9 cellular contexts compared by ENCODE assay signal in genomic region chr20:14055127-14055742, GRCh38. TPM values are rescaled to one million over a fixed set of nuclear protein-coding genes. Genes with fewer than 3 reads are reported as not detected.
A peak's percentile ranks its signal among the peaks of the same experiment; 100 is the strongest.
DNase-seq lines count a peak whose midpoint lies in the region; ATAC-seq and TF ChIP-seq lines count a peak whose summit lies in the region.
"Had no signal": no experiment of that assay in that cellular context is flagged by ENCODE, and none has a peak within 500 bp of the region (broad histone marks: within the 10 kb centered on the region; RNA-seq: fewer than 3 reads in every experiment).

No MANE protein-coding gene starts in this region.

- no peak for TF ChIP-seq POLR2A in uterus (IDR thresholded peaks at IDR 0.05)

- H3K4me1 ChIP-seq in uterus, result no peaks in the 10 kb centered on the region

- H3K9me3 Mint-ChIP-seq in activated CD4-positive, alpha-beta T cell treated with anti-CD3 and anti-CD28 coated beads, Interleukin-2, amount 10 ng/mL, durations not matched to agents 7 days and 5 days, result no peaks in the 10 kb centered on the region
- no peaks in the 10 kb centered on the region for H3K9me3 Mint-ChIP-seq in brain
- H3K9me3 Mint-ChIP-seq: activated naive CD4-positive, alpha-beta T cell treated with anti-CD3 and anti-CD28 coated beads, Interleukin-2, amount 50 U/mL, for 72 hours had no signal

- CTCF ChIA-PET in activated CD4-positive, alpha-beta T cell treated with anti-CD3 and anti-CD28 coated beads, Interleukin-2, amount 10 ng/mL, durations not matched to agents 7 days and 5 days (lab: Charles Lee), result interaction anchor here (0.6 kb wide), 1 partner anchor 37 kb away, joined by 4 read pairs; no protein-coding TSS in a partner anchor

- H3K4me1 Mint-ChIP-seq in activated CD4-positive, alpha-beta T cell treated with anti-CD3 and anti-CD28 coated beads, Interleukin-2, amount 10 ng/mL, durations not matched to agents 7 days and 5 days, result no peaks in the 10 kb centered on the region
- H3K4me1 Mint-ChIP-seq in brain, result peaks cover 5% of the 10 kb centered on the region

- DNase-seq in activated CD4-positive, alpha-beta T cell treated with anti-CD3 and anti-CD28 coated beads, Interleukin-2, amount 10 ng/mL, durations not matched to agents 7 days and 5 days, result peak; percentile 52
- DNase-seq in activated CD4-positive, alpha-beta T cell treated with anti-CD3 and anti-CD28 coated beads for 1 hour, result no peak
- DNase-seq in NCI-H524 treated with DMSO at 0.1 percent for 48 hours (lab: John Stamatoyannopoulos, UW) (peak; percentile 36), left lobe of liver (ENCODE audit: low spot score) (no peak), uterus (peak in 1 of 2 donors; percentile 27)

- H3K4me3 Mint-ChIP-seq in activated CD4-positive, alpha-beta T cell treated with anti-CD3 and anti-CD28 coated beads, Interleukin-2, amount 10 ng/mL, durations not matched to agents 7 days and 5 days, result no peak overlapping the region
- H3K4me3 Mint-ChIP-seq in brain, result no peak overlapping the region

- peaks cover 4% of the 10 kb centered on the region for H3K27me3 Mint-ChIP-seq in activated CD4-positive, alpha-beta T cell treated with anti-CD3 and anti-CD28 coated beads, Interleukin-2, amount 10 ng/mL, durations not matched to agents 7 days and 5 days
- H3K27me3 Mint-ChIP-seq in brain, result no peaks in the 10 kb centered on the region

- H3K27me3 ChIP-seq in uterus, result no peaks in the 10 kb centered on the region

- POLR2A ChIA-PET in activated CD4-positive, alpha-beta T cell treated with anti-CD3 and anti-CD28 coated beads, Interleukin-2, amount 10 ng/mL, durations not matched to agents 7 days and 5 days (lab: Charles Lee), result no interaction called here

- peak; percentile 83 for TF ChIP-seq CTCF in brain (conservative IDR thresholded peaks at IDR 0.05)
- peak; percentile 58 to 68 (median 60) for TF ChIP-seq CTCF in uterus (IDR thresholded peaks at IDR 0.05)

- H3K27ac ChIP-seq in uterus, result peak overlapping the region; percentile 12 to 53

- no peaks in the 10 kb centered on the region for H3K36me3 ChIP-seq in uterus

- H3K27ac Mint-ChIP-seq in activated CD4-positive, alpha-beta T cell treated with anti-CD3 and anti-CD28 coated beads, Interleukin-2, amount 10 ng/mL, durations not matched to agents 7 days and 5 days, result no peak overlapping the region
- H3K27ac Mint-ChIP-seq in brain, result no peak overlapping the region
- H3K27ac Mint-ChIP-seq: activated naive CD4-positive, alpha-beta T cell treated with anti-CD3 and anti-CD28 coated beads, Interleukin-2, amount 50 U/mL, for 72 hours had no signal

- H3K9me3 ChIP-seq in uterus, result no peaks in the 10 kb centered on the region

- no peak overlapping the region for H3K4me3 ChIP-seq in uterus

- no peaks in the 10 kb centered on the region for H3K36me3 Mint-ChIP-seq in activated CD4-positive, alpha-beta T cell treated with anti-CD3 and anti-CD28 coated beads, Interleukin-2, amount 10 ng/mL, durations not matched to agents 7 days and 5 days (ENCODE audit: low read depth)
- H3K36me3 Mint-ChIP-seq in brain, result no peaks in the 10 kb centered on the region
- H3K36me3 Mint-ChIP-seq: activated naive CD4-positive, alpha-beta T cell treated with anti-CD3 and anti-CD28 coated beads, Interleukin-2, amount 50 U/mL, for 72 hours had no signal

- peak; percentile 72 for ATAC-seq in HG03432 (IDR thresholded peaks at IDR 0.05; ENCODE audit: unreplicated experiment)
- ATAC-seq in left lobe of liver, result peak; percentile 86
- no peak for ATAC-seq in activated CD4-positive, CD25-positive, alpha-beta regulatory T cell treated with anti-CD3 and anti-CD28 coated beads, Interleukin-2, amount 50 U/mL, for 24 hours
- ATAC-seq: activated naive CD4-positive, alpha-beta T cell treated with anti-CD3 and anti-CD28 coated beads, Interleukin-2, amount 50 U/mL, for 72 hours had no signal

- intact Hi-C loops in uterus (cut with DNase I; ENCODE audit: low total_unique reads), result no loop called here

RNA-seq across cellular contexts. Expression of gene MACROD2, which starts 59.9 kb away (rescaled TPM):
- not detected for total RNA-seq in activated CD4-positive, alpha-beta T cell treated with anti-CD3 and anti-CD28 coated beads, Interleukin-2, amount 10 ng/mL, durations not matched to agents 7 days and 5 days
- 9.0 TPM for polyA plus RNA-seq in brain (ENCODE audit: insufficient read depth, low read depth, low replicate concordance)
- total RNA-seq in left lobe of liver (3.7 TPM), uterus (10 to 100 TPM in 2 of 4 donors, 1 to 10 TPM in 2; 2.1 to 28.1 (median 12.6) TPM)
- total RNA-seq: activated naive CD4-positive, alpha-beta T cell treated with anti-CD3 and anti-CD28 coated beads, Interleukin-2, amount 50 U/mL, for 72 hours had no signal

Comparison
In these comparisons a context has a peak if more than half of its experiments do, and no peak if none do; other contexts are left out.
1. DNase-seq: peak in activated CD4-positive, alpha-beta T cell treated with anti-CD3 and anti-CD28 coated beads, Interleukin-2, amount 10 ng/mL, durations not matched to agents 7 days and 5 days (single experiment) and NCI-H524 treated with DMSO at 0.1 percent for 48 hours (single experiment); none in activated CD4-positive, alpha-beta T cell treated with anti-CD3 and anti-CD28 coated beads for 1 hour (single experiment) and left lobe of liver (single experiment).
2. ATAC-seq: peak in HG03432 (single experiment) and left lobe of liver (single experiment); none in activated CD4-positive, CD25-positive, alpha-beta regulatory T cell treated with anti-CD3 and anti-CD28 coated beads, Interleukin-2, amount 50 U/mL, for 24 hours (0 of 2).